ENCODE assay signal across 20 cellular contexts in the genomic region with DNA sequence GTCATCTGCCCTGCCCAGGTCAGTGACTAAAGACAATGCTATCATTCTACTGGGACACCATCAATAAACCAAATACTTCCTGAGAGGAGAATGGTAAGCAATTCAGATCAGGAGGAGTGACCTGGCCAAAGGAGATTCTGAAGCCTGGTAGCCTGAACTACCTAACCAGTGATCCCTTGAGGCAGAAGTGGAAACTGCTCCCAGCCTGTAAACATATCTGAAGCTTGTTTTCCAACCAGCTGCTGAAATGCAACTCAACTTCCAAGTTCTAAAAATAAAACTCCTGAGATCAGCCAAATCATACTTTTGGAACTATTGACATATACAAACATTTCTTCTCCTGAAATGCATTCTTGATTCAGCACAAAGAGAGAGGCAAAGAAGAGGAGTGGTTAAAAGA.
A peak's percentile ranks its signal among the peaks of the same experiment; 100 is the strongest.
DNase-seq lines count a peak whose midpoint lies in the region; ATAC-seq and TF ChIP-seq lines count a peak whose summit lies in the region.
"Had no signal": no experiment of that assay in that cellular context is flagged by ENCODE, and none has a peak within 500 bp of the region (broad histone marks: within the 10 kb centered on the region; RNA-seq: fewer than 3 reads in every experiment).

No MANE protein-coding gene starts in this region.

- BruUV-seq in MCF 10A (replicated peaks; lab: Mats Ljungman, UMichigan) (no TSS peak), mammary epithelial cell (replicated peaks; lab: Mats Ljungman, UMichigan) (no TSS peak)

- dilution Hi-C loops in mammary epithelial cell (cut with HindIII; ENCODE audit: low sequenced_read_pairs), result loop anchor here (5.0 kb wide), 1 partner anchor 53 kb away; no protein-coding TSS in a partner anchor

- in situ Hi-C loops in mammary epithelial cell (cut with MboI; ENCODE audit: low sequenced_read_pairs in 2 of 2), result no loop called here

- H4K91ac ChIP-seq in neuronal stem cell (ENCODE audit: low read depth, low read length, poor library complexity), result no peak overlapping the region

- H2BK120ac ChIP-seq in neuronal stem cell (ENCODE audit: low read depth, low read length), result no peak overlapping the region

- H3K27me3 ChIP-seq in mammary epithelial cell (ENCODE audit: insufficient read depth, low read length), result no peaks in the 10 kb centered on the region
- no peaks in the 10 kb centered on the region for H3K27me3 ChIP-seq in subcutaneous abdominal adipose tissue (ENCODE audit: control insufficient read depth in 5 of 5, insufficient read depth in 4 of 5, low read length in 5 of 5)
- H3K27me3 ChIP-seq in neuronal stem cell (ENCODE audit: control insufficient read depth in 3 of 3, insufficient read depth in 3 of 3, low read depth in 1 of 3, low read length in 3 of 3), result no peaks in the 10 kb centered on the region
- H3K27me3 ChIP-seq: esophagus squamous epithelium had no signal

- DNase-seq in MCF 10A (ENCODE audit: unreplicated experiment) (no peak), mammary epithelial cell (no peak), WTC11 (ENCODE audit: low spot score) (no peak), fibroblast of peridontal ligament (ENCODE audit: extremely low read depth) (peak; percentile 88), neuronal stem cell (ENCODE audit: low spot score) (no peak)
- DNase-seq in stimulated activated naive CD8-positive, alpha-beta T cell treated with anti-CD3 and anti-CD28 coated beads, Interleukin-15, Interleukin-2, amounts not matched to agents 100 U/mL and 50 U/mL, for 24 hours, result no peak
- DNase-seq: activated naive CD4-positive, alpha-beta T cell treated with anti-CD3 and anti-CD28 coated beads for 36 hours; activated T-cell treated with anti-CD3 and anti-CD28 coated beads for 4 hours; CD8-positive, alpha-beta memory T cell; esophagus squamous epithelium; hippocampal formation; NCI-H2081 treated with DMSO at 0.1 percent for 48 hours; NCI-H748 treated with DMSO at 0.1 percent for 48 hours; PC-9; stimulated activated naive CD4-positive, alpha-beta T cell had no signal

- no peak overlapping the region for H3K4ac ChIP-seq in neuronal stem cell (ENCODE audit: low read length)

- H3K9me3 Mint-ChIP-seq in MCF 10A (ENCODE audit: unreplicated experiment), result no peaks in the 10 kb centered on the region
- H3K9me3 Mint-ChIP-seq in WTC11, result no peaks in the 10 kb centered on the region
- H3K9me3 Mint-ChIP-seq: activated naive CD4-positive, alpha-beta T cell treated with anti-CD3 and anti-CD28 coated beads for 36 hours; CD8-positive, alpha-beta memory T cell had no signal

- H2AK5ac ChIP-seq in neuronal stem cell (ENCODE audit: low read depth, low read length), result no peak overlapping the region

- POLR2A ChIA-PET in MCF 10A (lab: Yijun Ruan, JAX) (interaction anchor here (0.6 kb wide), 1 partner anchor 30 kb away, joined by 3 read pairs; no protein-coding TSS in a partner anchor), WTC11 (lab: Charles Lee) (no interaction called here)

- H3K4me1 Mint-ChIP-seq in MCF 10A (ENCODE audit: insufficient read depth, unreplicated experiment) (peaks cover 9% of the 10 kb centered on the region), WTC11 (peaks cover 15% of the 10 kb centered on the region)
- H3K4me1 Mint-ChIP-seq: CD8-positive, alpha-beta memory T cell had no signal

- no peak overlapping the region for H3K9ac ChIP-seq in mammary epithelial cell (ENCODE audit: insufficient read depth, low read length)
- peak overlapping the region in 1 of 5 donors; percentile 25 for H3K9ac ChIP-seq in subcutaneous abdominal adipose tissue (ENCODE audit: low read length in 5 of 5)
- H3K9ac ChIP-seq in neuronal stem cell (ENCODE audit: low read depth, low read length, poor library complexity), result no peak overlapping the region

- no peak overlapping the region for H2BK12ac ChIP-seq in neuronal stem cell (ENCODE audit: low read length)

- ATAC-seq in WTC11, result peak; percentile 78
- ATAC-seq in GM18873 (IDR thresholded peaks at IDR 0.05; ENCODE audit: low FRiP score, unreplicated experiment), result no peak
- no peak for ATAC-seq in stimulated activated naive CD8-positive, alpha-beta T cell treated with anti-CD3 and anti-CD28 coated beads, Interleukin-15, Interleukin-2, amounts not matched to agents 100 U/mL and 50 U/mL, for 24 hours
- ATAC-seq: HCT116 had no signal

- H3K4me3 ChIP-seq in mammary epithelial cell (replicated peaks in 1 of 3; ENCODE audit: insufficient read depth in 1 of 3, low read depth in 2 of 3, low read length in 3 of 3), result no peak overlapping the region
- no peak overlapping the region for H3K4me3 ChIP-seq in subcutaneous abdominal adipose tissue (ENCODE audit: low read depth in 1 of 5, low read length in 5 of 5)
- H3K4me3 ChIP-seq in neuronal stem cell (ENCODE audit: low read length in 2 of 2), result no peak overlapping the region
- H3K4me3 ChIP-seq: esophagus squamous epithelium, PC-9, SK-N-MC had no signal

- H3K18ac ChIP-seq in neuronal stem cell (ENCODE audit: low read length), result no peak overlapping the region

- H3K23ac ChIP-seq in neuronal stem cell (ENCODE audit: low read depth, low read length, poor library complexity), result no peak overlapping the region

- H3K4me3 Mint-ChIP-seq in MCF 10A (ENCODE audit: unreplicated experiment) (no peak overlapping the region), WTC11 (no peak overlapping the region)
- H3K4me3 Mint-ChIP-seq: activated naive CD4-positive, alpha-beta T cell treated with anti-CD3 and anti-CD28 coated beads for 36 hours; CD8-positive, alpha-beta memory T cell had no signal

- H3K79me2 ChIP-seq in mammary epithelial cell (ENCODE audit: insufficient read depth, low read length), result no peaks in the 10 kb centered on the region

- peak; percentile 21 for TF ChIP-seq CTCF in MCF 10A (IDR thresholded peaks at IDR 0.05; ENCODE audit: unreplicated experiment)
- no peak for TF ChIP-seq CTCF in mammary epithelial cell (conservative IDR thresholded peaks at IDR 0.05 in 1 of 2, IDR thresholded peaks at IDR 0.05 in 1 of 2; ENCODE audit: extremely low read depth in 1 of 2, insufficient read depth in 1 of 2, low read depth in 1 of 2, low read length in 2 of 2)
- no peak for TF ChIP-seq CTCF in WTC11 (IDR thresholded peaks at IDR 0.05)

- H3K79me1 ChIP-seq in neuronal stem cell (ENCODE audit: low read depth, low read length), result no peaks in the 10 kb centered on the region

- CTCF ChIA-PET in MCF 10A (lab: Yijun Ruan, JAX), result no interaction called here
- CTCF ChIA-PET in mammary epithelial cell (lab: Charles Lee; ENCODE audit: low non-redundant PET), result no interaction called here
- CTCF ChIA-PET in WTC11 (lab: Charles Lee), result interaction anchor here (0.7 to 1.2 kb wide), 6 partner anchors 56 to 210 kb away, joined by 3 to 4 read pairs (median 3); no protein-coding TSS in a partner anchor

- H4K8ac ChIP-seq in neuronal stem cell (ENCODE audit: low read depth, low read length), result no peak overlapping the region

- H2BK15ac ChIP-seq in neuronal stem cell (ENCODE audit: low read length), result no peak overlapping the region

- no peaks in the 10 kb centered on the region for H3K36me3 ChIP-seq in mammary epithelial cell (ENCODE audit: insufficient read depth, low read length)
- peaks cover 0 to 2% (median 0%) of the 10 kb centered on the region in 5 donors for H3K36me3 ChIP-seq in subcutaneous abdominal adipose tissue (ENCODE audit: control insufficient read depth in 5 of 5, insufficient read depth in 5 of 5, low read length in 5 of 5)
- H3K36me3 ChIP-seq in neuronal stem cell (replicated peaks in 1 of 2; ENCODE audit: control insufficient read depth in 2 of 2, insufficient read depth in 2 of 2, low read length in 2 of 2), result no peaks in the 10 kb centered on the region
- H3K36me3 ChIP-seq: esophagus squamous epithelium had no signal

- no peak overlapping the region for H2BK5ac ChIP-seq in neuronal stem cell (ENCODE audit: low read length)

- no peak overlapping the region for H3K27ac ChIP-seq in mammary epithelial cell (ENCODE audit: insufficient read depth, low read depth, low read length)
- peak overlapping the region; percentile 82 for H3K27ac ChIP-seq in subcutaneous abdominal adipose tissue (ENCODE audit: low read depth, low read length)
- no peak overlapping the region for H3K27ac ChIP-seq in neuronal stem cell (replicated peaks; ENCODE audit: low read length)
- H3K27ac ChIP-seq: esophagus squamous epithelium, PC-9, SK-N-MC had no signal

- H3K14ac ChIP-seq in neuronal stem cell (ENCODE audit: low read length), result no peak overlapping the region

- no peaks in the 10 kb centered on the region for H4K20me1 ChIP-seq in mammary epithelial cell (ENCODE audit: insufficient read depth, low read length)

- no peak overlapping the region for H2AFZ ChIP-seq in mammary epithelial cell (ENCODE audit: low read depth, low read length)
- no peak overlapping the region for H2AFZ ChIP-seq in neuronal stem cell (ENCODE audit: low read length)
- H2AFZ ChIP-seq: PC-9 had no signal

- intact Hi-C loops in MCF 10A (cut with micrococcal nuclease), result no loop called here
- intact Hi-C loops in mammary epithelial cell (cut with micrococcal nuclease), result no loop called here

- H3K4me1 ChIP-seq in mammary epithelial cell (ENCODE audit: insufficient read depth, low read length) (no peaks in the 10 kb centered on the region), subcutaneous abdominal adipose tissue (ENCODE audit: control insufficient read depth in 5 of 5, insufficient read depth in 5 of 5, low read length in 5 of 5) (peaks cover 3 to 36% (median 27%) of the 10 kb centered on the region in 5 donors), neuronal stem cell (ENCODE audit: control insufficient read depth in 2 of 2, insufficient read depth in 1 of 2, low read depth in 1 of 2, low read length in 2 of 2) (peaks cover 0 to 5% of the 10 kb centered on the region in 2 donors)

- H3K36me3 Mint-ChIP-seq in MCF 10A (ENCODE audit: insufficient read depth, unreplicated experiment), result no peaks in the 10 kb centered on the region
- no peaks in the 10 kb centered on the region for H3K36me3 Mint-ChIP-seq in WTC11
- H3K36me3 Mint-ChIP-seq: CD8-positive, alpha-beta memory T cell had no signal

- H3K27ac Mint-ChIP-seq in MCF 10A (ENCODE audit: low read depth, unreplicated experiment) (no peak overlapping the region), WTC11 (no peak overlapping the region)
- H3K27ac Mint-ChIP-seq: activated naive CD4-positive, alpha-beta T cell treated with anti-CD3 and anti-CD28 coated beads for 36 hours; CD8-positive, alpha-beta memory T cell; progenitor cell of endocrine pancreas had no signal

- H3K9me3 ChIP-seq in mammary epithelial cell (replicated peaks; ENCODE audit: insufficient read depth, low read length) (no peaks in the 10 kb centered on the region), subcutaneous abdominal adipose tissue (ENCODE audit: control insufficient read depth in 5 of 5, low read length in 5 of 5) (no peaks in the 10 kb centered on the region), neuronal stem cell (replicated peaks in 1 of 2; ENCODE audit: control insufficient read depth in 2 of 2, insufficient read depth in 1 of 2, low read depth in 1 of 2, low read length in 2 of 2) (no peaks in the 10 kb centered on the region)
- H3K9me3 ChIP-seq: esophagus squamous epithelium had no signal

- H3K4me2 ChIP-seq in mammary epithelial cell (ENCODE audit: insufficient read depth, low read depth, low read length) (no peak overlapping the region), neuronal stem cell (ENCODE audit: insufficient read depth, low read length, poor library complexity, severe bottlenecking) (no peak overlapping the region)
- H3K4me2 ChIP-seq: PC-9 had no signal

- no peaks in the 10 kb centered on the region for H3K27me3 Mint-ChIP-seq in MCF 10A (ENCODE audit: insufficient read depth, unreplicated experiment)
- H3K27me3 Mint-ChIP-seq in WTC11 (ENCODE audit: low read depth), result no peaks in the 10 kb centered on the region; the same call in 1 of the 2 replicates
